1 cellular context compared by ENCODE assay signal in the genomic region with DNA sequence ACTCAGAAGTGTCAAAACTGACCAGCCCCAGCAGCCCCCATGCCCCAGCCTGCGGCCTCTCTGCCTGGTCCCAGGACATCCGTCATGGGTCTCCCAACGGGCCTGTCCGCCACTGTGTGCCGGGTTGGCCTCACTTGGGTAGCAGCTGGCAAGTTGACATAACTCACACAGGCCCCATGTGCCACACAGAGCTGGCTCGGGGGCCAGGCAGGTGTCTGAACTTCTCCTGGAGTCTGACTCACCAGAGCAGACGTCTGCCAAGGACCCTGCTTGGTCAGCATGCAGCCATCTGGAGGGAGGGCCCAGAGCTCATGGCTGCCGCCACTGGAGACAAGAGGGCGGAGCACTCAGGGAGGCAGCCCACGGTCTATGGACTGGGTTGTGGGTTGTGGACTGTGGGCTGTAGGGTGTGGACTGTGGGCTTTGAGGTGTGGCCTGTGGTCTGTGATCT.
TF ChIP-seq lines count a peak whose summit lies in the region.

No MANE protein-coding gene starts in this region.

TF ChIP-seq in HCT116, 20 proteins besides CTCF, POLR2A, EP300 and RAD21 (continued from another document):
- TF ChIP-seq SRF (IDR thresholded peaks at IDR 0.05; ENCODE audit: low read depth) (no peak), SP1 (IDR thresholded peaks at IDR 0.05; ENCODE audit: low read depth) (no peak), YY1 (IDR thresholded peaks at IDR 0.05; ENCODE audit: extremely low read depth, insufficient replicate concordance, low read depth, low read length) (no peak), SIN3A (IDR thresholded peaks at IDR 0.05; ENCODE audit: low read depth) (no peak), CBX3 (IDR thresholded peaks at IDR 0.05; ENCODE audit: low read depth) (no peak)
- TF ChIP-seq, protein P1, sequence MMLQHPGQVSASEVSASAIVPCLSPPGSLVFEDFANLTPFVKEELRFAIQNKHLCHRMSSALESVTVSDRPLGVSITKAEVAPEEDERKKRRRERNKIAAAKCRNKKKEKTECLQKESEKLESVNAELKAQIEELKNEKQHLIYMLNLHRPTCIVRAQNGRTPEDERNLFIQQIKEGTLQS (IDR thresholded peaks at IDR 0.05) = no peak
